In genomic region chr21:20315044-20315443, GRCh38 we compare ENCODE assay signal across 8 cellular contexts.
"Had no signal": no experiment of that assay in that cellular context is flagged by ENCODE, and none has a peak within 500 bp of the region (broad histone marks: within the 10 kb centered on the region; RNA-seq: fewer than 3 reads in every experiment).

No MANE protein-coding gene starts in this region.

- DNase-seq: GDM1, GF-D8 had no signal

- H3K4me3 ChIP-seq: GM12878 had no signal

- FAIRE-seq: G401.6, GM12878, GM12891, GM12892, GM18507, GM19239 had no signal

- ATAC-seq: GM12878 had no signal
